In the genomic region with DNA sequence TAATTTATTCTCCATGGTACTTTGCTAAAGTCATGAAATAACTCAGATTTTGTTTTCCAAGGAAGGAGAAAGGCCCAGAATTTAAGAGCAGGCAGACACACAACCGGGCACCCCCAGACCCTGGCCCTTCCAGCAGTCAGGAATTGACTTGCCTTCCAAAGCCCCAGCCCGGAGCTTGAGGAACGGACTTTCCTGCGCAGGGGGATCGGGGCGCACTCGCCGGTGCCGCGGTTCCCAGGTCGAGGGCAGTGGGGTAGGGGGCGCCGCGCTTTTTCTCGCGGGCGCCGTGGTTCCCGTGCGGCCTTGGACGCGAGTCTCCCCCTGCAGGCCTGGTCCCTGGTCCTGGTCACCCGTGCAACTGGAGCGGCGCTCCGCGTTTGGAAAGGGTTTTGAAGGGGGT, we compare ENCODE assay signal across 8 cellular contexts. TPM values are rescaled to one million over a fixed set of nuclear protein-coding genes. Genes with fewer than 3 reads are reported as not detected.
DNase-seq lines count a peak whose midpoint lies in the region; ATAC-seq and TF ChIP-seq lines count a peak whose summit lies in the region.

No MANE protein-coding gene starts in this region.

- no peaks in the 10 kb centered on the region for H3K9me3 Mint-ChIP-seq in activated naive CD4-positive, alpha-beta T cell treated with anti-CD3 and anti-CD28 coated beads, Interleukin-2, amount 10 ng/mL, durations not matched to agents 7 days and 5 days
- no peaks in the 10 kb centered on the region for H3K9me3 Mint-ChIP-seq in activated CD4-positive, alpha-beta memory T cell treated with anti-CD3 and anti-CD28 coated beads, Interleukin-2, amount 10 ng/mL, durations not matched to agents 7 days and 5 days

- peak overlapping the region; percentile 84 for H3K27ac Mint-ChIP-seq in activated naive CD4-positive, alpha-beta T cell treated with anti-CD3 and anti-CD28 coated beads, Interleukin-2, amount 10 ng/mL, durations not matched to agents 7 days and 5 days
- H3K27ac Mint-ChIP-seq in activated CD4-positive, alpha-beta memory T cell treated with anti-CD3 and anti-CD28 coated beads, Interleukin-2, amount 10 ng/mL, durations not matched to agents 7 days and 5 days: peak overlapping the region; percentile 72

- ATAC-seq in GM19324 (IDR thresholded peaks at IDR 0.05; ENCODE audit: low FRiP score, unreplicated experiment): no peak

- peaks cover 12% of the 10 kb centered on the region for H3K36me3 Mint-ChIP-seq in activated naive CD4-positive, alpha-beta T cell treated with anti-CD3 and anti-CD28 coated beads, Interleukin-2, amount 10 ng/mL, durations not matched to agents 7 days and 5 days
- H3K36me3 Mint-ChIP-seq in activated CD4-positive, alpha-beta memory T cell treated with anti-CD3 and anti-CD28 coated beads, Interleukin-2, amount 10 ng/mL, durations not matched to agents 7 days and 5 days (ENCODE audit: low read depth): peaks cover 15% of the 10 kb centered on the region

- H3K4me3 ChIP-seq in retinal pigment epithelial cell (ENCODE audit: low read length): peak overlapping the region; percentile 67

- no peak for DNase-seq in activated naive CD4-positive, alpha-beta T cell treated with anti-CD3 and anti-CD28 coated beads, Interleukin-2, amount 10 ng/mL, durations not matched to agents 7 days and 5 days
- no peak for DNase-seq in activated naive CD4-positive, alpha-beta T cell (lab: John Stamatoyannopoulos, UW)
- DNase-seq in activated CD4-positive, alpha-beta memory T cell treated with anti-CD3 and anti-CD28 coated beads, Interleukin-2, amount 10 ng/mL, durations not matched to agents 7 days and 5 days: no peak
- DNase-seq in glomerular visceral epithelial cell (ENCODE audit: extremely low spot score): peak; percentile 25
- no peak for DNase-seq in retinal pigment epithelial cell (ENCODE audit: low read depth)
- no peak for DNase-seq in NCI-H128 (lab: John Stamatoyannopoulos, UW; ENCODE audit: unreplicated experiment)
- no peak for DNase-seq in NCI-H82 (lab: John Stamatoyannopoulos, UW)

- H3K4me3 Mint-ChIP-seq in activated naive CD4-positive, alpha-beta T cell treated with anti-CD3 and anti-CD28 coated beads, Interleukin-2, amount 10 ng/mL, durations not matched to agents 7 days and 5 days: peak overlapping the region; percentile 83
- peak overlapping the region; percentile 79 for H3K4me3 Mint-ChIP-seq in activated CD4-positive, alpha-beta memory T cell treated with anti-CD3 and anti-CD28 coated beads, Interleukin-2, amount 10 ng/mL, durations not matched to agents 7 days and 5 days

- POLR2A ChIA-PET in activated CD4-positive, alpha-beta memory T cell treated with anti-CD3 and anti-CD28 coated beads, Interleukin-2, amount 10 ng/mL, durations not matched to agents 7 days and 5 days (lab: Charles Lee): interaction anchor here (0.8 to 2.9 kb wide), 5 partner anchors 9 to 309 kb away, joined by 3 to 9 read pairs (median 3); a partner anchor contains a TSS

- CTCF ChIA-PET in activated naive CD4-positive, alpha-beta T cell treated with anti-CD3 and anti-CD28 coated beads, Interleukin-2, amount 10 ng/mL, durations not matched to agents 7 days and 5 days (lab: Charles Lee): interaction anchor here (1.0 to 1.2 kb wide), 2 partner anchors 21 to 98 kb away, joined by 3 to 4 read pairs; no protein-coding TSS in a partner anchor
- CTCF ChIA-PET in activated CD4-positive, alpha-beta memory T cell treated with anti-CD3 and anti-CD28 coated beads, Interleukin-2, amount 10 ng/mL, durations not matched to agents 7 days and 5 days (lab: Charles Lee): interaction anchor here (1.1 to 1.2 kb wide), 2 partner anchors 21 to 25 kb away, joined by 3 to 7 read pairs; no protein-coding TSS in a partner anchor

- peak; percentile 42 for TF ChIP-seq CTCF in retinal pigment epithelial cell (conservative IDR thresholded peaks at IDR 0.05; ENCODE audit: low read depth, low read length)

- H3K27me3 Mint-ChIP-seq in activated naive CD4-positive, alpha-beta T cell treated with anti-CD3 and anti-CD28 coated beads, Interleukin-2, amount 10 ng/mL, durations not matched to agents 7 days and 5 days: no peaks in the 10 kb centered on the region
- H3K27me3 Mint-ChIP-seq in activated CD4-positive, alpha-beta memory T cell treated with anti-CD3 and anti-CD28 coated beads, Interleukin-2, amount 10 ng/mL, durations not matched to agents 7 days and 5 days: no peaks in the 10 kb centered on the region

- peaks cover 57% of the 10 kb centered on the region for H3K4me1 Mint-ChIP-seq in activated naive CD4-positive, alpha-beta T cell treated with anti-CD3 and anti-CD28 coated beads, Interleukin-2, amount 10 ng/mL, durations not matched to agents 7 days and 5 days
- H3K4me1 Mint-ChIP-seq in activated CD4-positive, alpha-beta memory T cell treated with anti-CD3 and anti-CD28 coated beads, Interleukin-2, amount 10 ng/mL, durations not matched to agents 7 days and 5 days: peaks cover 51% of the 10 kb centered on the region

RNA-seq across cellular contexts. Expression of a gene that starts 1.2 kb away (rescaled TPM):
- 10 to 100 TPM; 17.9 to 20.2 TPM for total RNA-seq in activated CD4-positive, alpha-beta memory T cell treated with anti-CD3 and anti-CD28 coated beads, Interleukin-2, amount 10 ng/mL, durations not matched to agents 7 days and 5 days
